In the genomic region with DNA sequence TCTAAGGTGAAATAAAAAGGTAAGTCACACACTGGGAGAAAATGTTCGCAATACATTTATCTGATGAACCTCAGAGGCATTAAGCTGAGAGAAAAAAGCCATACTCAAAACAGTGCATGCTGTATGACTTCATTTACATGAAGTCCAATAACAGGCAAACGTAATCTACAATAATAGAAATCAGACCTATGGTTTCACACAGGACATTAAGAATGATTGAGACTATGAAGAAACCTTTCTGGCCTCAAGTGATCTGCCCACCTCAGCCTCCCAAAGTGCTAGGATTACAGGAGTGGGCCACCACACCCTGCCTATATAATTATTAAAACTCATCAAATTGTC, we compare ENCODE assay signal across 1 cellular context.
TF ChIP-seq lines count a peak whose summit lies in the region.

No MANE protein-coding gene starts in this region.

TF ChIP-seq in GM23338, 12 proteins besides CTCF, POLR2A, EP300 and RAD21 (continued from another document):
- TF ChIP-seq, protein P1, sequence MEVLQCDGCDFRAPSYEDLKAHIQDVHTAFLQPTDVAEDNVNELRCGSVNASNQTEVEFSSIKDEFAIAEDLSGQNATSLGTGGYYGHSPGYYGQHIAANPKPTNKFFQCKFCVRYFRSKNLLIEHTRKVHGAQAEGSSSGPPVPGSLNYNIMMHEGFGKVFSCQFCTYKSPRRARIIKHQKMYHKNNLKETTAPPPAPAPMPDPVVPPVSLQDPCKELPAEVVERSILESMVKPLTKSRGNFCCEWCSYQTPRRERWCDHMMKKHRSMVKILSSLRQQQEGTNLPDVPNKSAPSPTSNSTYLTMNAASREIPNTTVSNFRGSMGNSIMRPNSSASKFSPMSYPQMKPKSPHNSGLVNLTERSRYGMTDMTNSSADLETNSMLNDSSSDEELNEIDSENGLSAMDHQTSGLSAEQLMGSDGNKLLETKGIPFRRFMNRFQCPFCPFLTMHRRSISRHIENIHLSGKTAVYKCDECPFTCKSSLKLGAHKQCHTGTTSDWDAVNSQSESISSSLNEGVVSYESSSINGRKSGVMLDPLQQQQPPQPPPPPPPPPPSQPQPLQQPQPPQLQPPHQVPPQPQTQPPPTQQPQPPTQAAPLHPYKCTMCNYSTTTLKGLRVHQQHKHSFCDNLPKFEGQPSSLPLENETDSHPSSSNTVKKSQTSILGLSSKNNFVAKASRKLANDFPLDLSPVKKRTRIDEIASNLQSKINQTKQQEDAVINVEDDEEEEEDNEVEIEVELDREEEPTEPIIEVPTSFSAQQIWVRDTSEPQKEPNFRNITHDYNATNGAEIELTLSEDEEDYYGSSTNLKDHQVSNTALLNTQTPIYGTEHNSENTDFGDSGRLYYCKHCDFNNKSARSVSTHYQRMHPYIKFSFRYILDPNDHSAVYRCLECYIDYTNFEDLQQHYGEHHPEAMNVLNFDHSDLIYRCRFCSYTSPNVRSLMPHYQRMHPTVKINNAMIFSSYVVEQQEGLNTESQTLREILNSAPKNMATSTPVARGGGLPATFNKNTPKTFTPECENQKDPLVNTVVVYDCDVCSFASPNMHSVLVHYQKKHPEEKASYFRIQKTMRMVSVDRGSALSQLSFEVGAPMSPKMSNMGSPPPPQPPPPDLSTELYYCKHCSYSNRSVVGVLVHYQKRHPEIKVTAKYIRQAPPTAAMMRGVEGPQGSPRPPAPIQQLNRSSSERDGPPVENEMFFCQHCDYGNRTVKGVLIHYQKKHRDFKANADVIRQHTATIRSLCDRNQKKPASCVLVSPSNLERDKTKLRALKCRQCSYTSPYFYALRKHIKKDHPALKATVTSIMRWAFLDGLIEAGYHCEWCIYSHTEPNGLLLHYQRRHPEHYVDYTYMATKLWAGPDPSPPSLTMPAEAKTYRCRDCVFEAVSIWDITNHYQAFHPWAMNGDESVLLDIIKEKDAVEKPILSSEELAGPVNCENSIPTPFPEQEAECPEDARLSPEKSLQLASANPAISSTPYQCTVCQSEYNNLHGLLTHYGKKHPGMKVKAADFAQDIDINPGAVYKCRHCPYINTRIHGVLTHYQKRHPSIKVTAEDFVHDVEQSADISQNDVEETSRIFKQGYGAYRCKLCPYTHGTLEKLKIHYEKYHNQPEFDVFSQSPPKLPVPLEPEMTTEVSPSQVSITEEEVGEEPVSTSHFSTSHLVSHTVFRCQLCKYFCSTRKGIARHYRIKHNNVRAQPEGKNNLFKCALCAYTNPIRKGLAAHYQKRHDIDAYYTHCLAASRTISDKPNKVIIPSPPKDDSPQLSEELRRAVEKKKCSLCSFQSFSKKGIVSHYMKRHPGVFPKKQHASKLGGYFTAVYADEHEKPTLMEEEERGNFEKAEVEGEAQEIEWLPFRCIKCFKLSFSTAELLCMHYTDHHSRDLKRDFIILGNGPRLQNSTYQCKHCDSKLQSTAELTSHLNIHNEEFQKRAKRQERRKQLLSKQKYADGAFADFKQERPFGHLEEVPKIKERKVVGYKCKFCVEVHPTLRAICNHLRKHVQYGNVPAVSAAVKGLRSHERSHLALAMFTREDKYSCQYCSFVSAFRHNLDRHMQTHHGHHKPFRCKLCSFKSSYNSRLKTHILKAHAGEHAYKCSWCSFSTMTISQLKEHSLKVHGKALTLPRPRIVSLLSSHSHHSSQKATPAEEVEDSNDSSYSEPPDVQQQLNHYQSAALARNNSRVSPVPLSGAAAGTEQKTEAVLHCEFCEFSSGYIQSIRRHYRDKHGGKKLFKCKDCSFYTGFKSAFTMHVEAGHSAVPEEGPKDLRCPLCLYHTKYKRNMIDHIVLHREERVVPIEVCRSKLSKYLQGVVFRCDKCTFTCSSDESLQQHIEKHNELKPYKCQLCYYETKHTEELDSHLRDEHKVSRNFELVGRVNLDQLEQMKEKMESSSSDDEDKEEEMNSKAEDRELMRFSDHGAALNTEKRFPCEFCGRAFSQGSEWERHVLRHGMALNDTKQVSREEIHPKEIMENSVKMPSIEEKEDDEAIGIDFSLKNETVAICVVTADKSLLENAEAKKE (CRISPR knock-in tag; IDR thresholded peaks at IDR 0.05), result no peak
